24 cellular contexts compared by ENCODE assay signal in genomic region chr17:47320879-47321502, GRCh38.
"Had no signal": no experiment of that assay in that cellular context is flagged by ENCODE, and none has a peak within 500 bp of the region (broad histone marks: within the 10 kb centered on the region; RNA-seq: fewer than 3 reads in every experiment).

No MANE protein-coding gene starts in this region.

- H3K9me3 ChIP-seq: esophagus muscularis mucosa, lower lobe of right lung, right lobe of liver, thoracic aorta, tibial nerve, upper lobe of left lung had no signal

- H3K27ac ChIP-seq: coronary artery, esophagus muscularis mucosa, foreskin keratinocyte, lower lobe of right lung, parathyroid adenoma, right lobe of liver, thoracic aorta, tibial nerve, upper lobe of left lung had no signal

- H3K4me1 ChIP-seq: parathyroid adenoma had no signal

- DNase-seq: dermis blood vessel endothelial cell; effector memory CD4-positive, alpha-beta T cell; foreskin keratinocyte; hypothalamus; immature natural killer cell; left ventricle myocardium superior; lower lobe of right lung; natural killer cell; right lobe of liver; small intestine; stimulated activated CD4-positive, alpha-beta T cell treated with anti-CD3 and anti-CD28 coated beads, Interleukin-15, amount 100 ng/mL, for 24 hours; stimulated activated CD4-positive, alpha-beta T cell treated with anti-CD3 and anti-CD28 coated beads, Interleukin-4, amount 100 ng/mL, for 1 hour; stimulated activated CD8-positive, alpha-beta memory T cell treated with anti-CD3 and anti-CD28 coated beads, Interleukin-4, amount 100 ng/mL, for 48 hours; upper lobe of left lung had no signal

- ATAC-seq: foreskin keratinocyte, left ventricle myocardium superior, lower lobe of right lung, natural killer cell, right lobe of liver had no signal

- H2AFZ ChIP-seq: parathyroid adenoma had no signal

- H3K36me3 Mint-ChIP-seq: immature natural killer cell, natural killer cell had no signal

- H3K27me3 ChIP-seq: esophagus muscularis mucosa, right lobe of liver, tibial nerve, upper lobe of left lung had no signal

- H3K79me2 ChIP-seq: parathyroid adenoma had no signal

- H3K9ac ChIP-seq: parathyroid adenoma had no signal

- H3K4me3 ChIP-seq: coronary artery, esophagus muscularis mucosa, lower lobe of right lung, right lobe of liver, thoracic aorta, tibial nerve, upper lobe of left lung had no signal

- H3K9me3 Mint-ChIP-seq: immature natural killer cell; natural killer cell; stimulated activated naive CD8-positive, alpha-beta T cell treated with anti-CD3 and anti-CD28 coated beads, Interleukin-15, Interleukin-2, amounts not matched to agents 100 ng/mL and 50 ng/mL, for 24 hours had no signal

- H3K27ac Mint-ChIP-seq: immature natural killer cell; natural killer cell; progenitor cell of endocrine pancreas; stimulated activated naive CD8-positive, alpha-beta T cell treated with anti-CD3 and anti-CD28 coated beads, Interleukin-15, Interleukin-2, amounts not matched to agents 100 ng/mL and 50 ng/mL, for 24 hours had no signal

- H3K4me3 Mint-ChIP-seq: immature natural killer cell; natural killer cell; stimulated activated naive CD8-positive, alpha-beta T cell treated with anti-CD3 and anti-CD28 coated beads, Interleukin-15, Interleukin-2, amounts not matched to agents 100 ng/mL and 50 ng/mL, for 24 hours had no signal

- FAIRE-seq: endothelial cell of umbilical vein, keratinocyte, small intestine, urothelium cell line had no signal

- H3K36me3 ChIP-seq: esophagus muscularis mucosa, lower lobe of right lung, right lobe of liver, thoracic aorta, tibial nerve, upper lobe of left lung had no signal
